ENCODE assay signal across 32 cellular contexts in genomic region chr18:24436939-24437338, GRCh38. TPM values are rescaled to one million over a fixed set of nuclear protein-coding genes. Genes with fewer than 3 reads are reported as not detected.
"Had no signal": no experiment of that assay in that cellular context is flagged by ENCODE, and none has a peak within 500 bp of the region (broad histone marks: within the 10 kb centered on the region; RNA-seq: fewer than 3 reads in every experiment).

No MANE protein-coding gene starts in this region.

- H3K4me1 Mint-ChIP-seq: activated naive CD8-positive, alpha-beta T cell treated with anti-CD3 and anti-CD28 coated beads, Interleukin-2, amount 50 U/mL, for 24 hours; T-cell had no signal

- H3K4me3 Mint-ChIP-seq: activated CD8-positive, alpha-beta T cell treated with anti-CD3 and anti-CD28 coated beads, Interleukin-2, amount 10 ng/mL, durations not matched to agents 7 days and 5 days; activated naive CD4-positive, alpha-beta T cell treated with anti-CD3 and anti-CD28 coated beads, Interleukin-2, amount 10 ng/mL, durations not matched to agents 7 days and 5 days; activated naive CD8-positive, alpha-beta T cell; activated naive CD8-positive, alpha-beta T cell treated with anti-CD3 and anti-CD28 coated beads, Interleukin-2, amount 50 U/mL, for 24 hours; activated T-cell treated with anti-CD3 and anti-CD28 coated beads, Interleukin-2, amount 50 U/mL, for 24 hours; T-cell had no signal

- H3K4me1 ChIP-seq: Peyer's patch, SJSA1 had no signal

- H3K4me2 ChIP-seq: SK-N-SH had no signal

- H3K27ac ChIP-seq: brain microvascular endothelial cell, Peyer's patch, SJSA1, WERI-Rb-1 had no signal

- H3K9me2 ChIP-seq: SK-N-SH had no signal

- ATAC-seq: activated CD8-positive, alpha-beta T cell treated with anti-CD3 and anti-CD28 coated beads, Interleukin-2, amount 10 ng/mL, durations not matched to agents 7 days and 5 days; activated naive CD8-positive, alpha-beta T cell treated with anti-CD3 and anti-CD28 coated beads, Interleukin-2, amount 50 U/mL, for 24 hours; PC-3 had no signal

- H3K27me3 Mint-ChIP-seq: activated naive CD4-positive, alpha-beta T cell treated with anti-CD3 and anti-CD28 coated beads, Interleukin-2, amount 10 ng/mL, durations not matched to agents 7 days and 5 days; activated naive CD8-positive, alpha-beta T cell; activated naive CD8-positive, alpha-beta T cell treated with anti-CD3 and anti-CD28 coated beads, Interleukin-2, amount 50 U/mL, for 24 hours; activated T-cell treated with anti-CD3 and anti-CD28 coated beads, Interleukin-2, amount 50 U/mL, for 24 hours; T-cell had no signal

- H3K27ac Mint-ChIP-seq: activated CD8-positive, alpha-beta T cell treated with anti-CD3 and anti-CD28 coated beads, Interleukin-2, amount 10 ng/mL, durations not matched to agents 7 days and 5 days; activated naive CD4-positive, alpha-beta T cell treated with anti-CD3 and anti-CD28 coated beads, Interleukin-2, amount 10 ng/mL, durations not matched to agents 7 days and 5 days; activated naive CD8-positive, alpha-beta T cell; activated naive CD8-positive, alpha-beta T cell treated with anti-CD3 and anti-CD28 coated beads, Interleukin-2, amount 50 U/mL, for 24 hours; activated T-cell treated with anti-CD3 and anti-CD28 coated beads, Interleukin-2, amount 50 U/mL, for 24 hours had no signal

- H3K9me3 ChIP-seq: MG63, Peyer's patch, SJSA1, SK-N-SH had no signal

- H3K9ac ChIP-seq: SK-N-SH had no signal

- DNase-seq: activated CD4-positive, alpha-beta T cell treated with anti-CD3 and anti-CD28 coated beads for 1 hour; activated CD4-positive, alpha-beta T cell treated with anti-CD3 and anti-CD28 coated beads for 48 hours; activated CD4-positive, alpha-beta T cell treated with anti-CD3 and anti-CD28 coated beads, Interleukin-2, amount 50 U/mL, for 4 hours; activated CD4-positive, CD25-positive, alpha-beta regulatory T cell; activated CD8-positive, alpha-beta T cell treated with anti-CD3 and anti-CD28 coated beads, Interleukin-2, amount 10 ng/mL, durations not matched to agents 7 days and 5 days; activated effector memory CD4-positive, alpha-beta T cell treated with Interleukin-2 at 50 U/mL for 16 hours; activated naive CD4-positive, alpha-beta T cell treated with anti-CD3 and anti-CD28 coated beads, Interleukin-2, amount 10 ng/mL, durations not matched to agents 7 days and 5 days; activated naive CD8-positive, alpha-beta T cell treated with anti-CD3 and anti-CD28 coated beads, Interleukin-2, amount 50 U/mL, for 24 hours; activated T-cell treated with anti-CD3 and anti-CD28 coated beads, Interleukin-2, amount 50 U/mL, for 24 hours; anterior cingulate cortex; brain microvascular endothelial cell; central memory CD4-positive, alpha-beta T cell; Karpas-422; KBM-7; MG63; NCI-H1048; NCI-H1105 treated with DMSO at 0.1 percent for 48 hours; NCI-H1436; NCI-H1694 treated with DMSO at 0.1 percent for 48 hours; NCI-H2029; NCI-H345; NCI-H524 treated with DMSO at 0.1 percent for 48 hours; PC-3; Peyer's patch; RPMI8226; SHP77 treated with DMSO at 0.1 percent for 48 hours; SK-N-SH; T-cell; T1000; WERI-Rb-1 had no signal

- H3K27me3 ChIP-seq: brain microvascular endothelial cell, MG63, Peyer's patch, SJSA1 had no signal

- H3K4me3 ChIP-seq: MG63, Peyer's patch, SJSA1 had no signal

- H3K9me3 Mint-ChIP-seq: activated naive CD4-positive, alpha-beta T cell treated with anti-CD3 and anti-CD28 coated beads, Interleukin-2, amount 10 ng/mL, durations not matched to agents 7 days and 5 days; activated naive CD8-positive, alpha-beta T cell treated with anti-CD3 and anti-CD28 coated beads, Interleukin-2, amount 50 U/mL, for 24 hours; activated T-cell treated with anti-CD3 and anti-CD28 coated beads, Interleukin-2, amount 50 U/mL, for 24 hours; T-cell had no signal

RNA-seq across cellular contexts. Expression of gene HRH4, which starts 23.5 kb away (rescaled TPM):
- total RNA-seq: activated CD8-positive, alpha-beta T cell treated with anti-CD3 and anti-CD28 coated beads, Interleukin-2, amount 10 ng/mL, durations not matched to agents 7 days and 5 days; PC-3; Peyer's patch; SJSA1 had no signal
- polyA plus RNA-seq: SK-N-SH had no signal
